Comparison of ENCODE assay signal across 22 cellular contexts in genomic region chr2:239545741-239546392, GRCh38.
DNase-seq lines count a peak whose midpoint lies in the region; ATAC-seq and TF ChIP-seq lines count a peak whose summit lies in the region.
"Had no signal": no experiment of that assay in that cellular context is flagged by ENCODE, and none has a peak within 500 bp of the region (broad histone marks: within the 10 kb centered on the region; RNA-seq: fewer than 3 reads in every experiment).

No MANE protein-coding gene starts in this region.

- TF ChIP-seq POLR2A in uterus (IDR thresholded peaks at IDR 0.05) (no peak), upper lobe of left lung (IDR thresholded peaks at IDR 0.05) (no peak)

- H3K27ac Mint-ChIP-seq in activated CD4-positive, alpha-beta memory T cell treated with anti-CD3 and anti-CD28 coated beads, Interleukin-2, amount 10 ng/mL, durations not matched to agents 7 days and 5 days: peak overlapping the region; percentile 31
- H3K27ac Mint-ChIP-seq in activated CD4-positive, alpha-beta memory T cell treated with anti-CD3 and anti-CD28 coated beads for 36 hours: no peak overlapping the region
- peak overlapping the region; percentile 64 for H3K27ac Mint-ChIP-seq in activated naive CD8-positive, alpha-beta T cell
- H3K27ac Mint-ChIP-seq in natural killer cell treated with Interleukin-12 subunit alpha and Interleukin-12 subunit beta and Interleukin-15 and Interleukin-18, amount 100 ng/mL, for 72 hours: peak overlapping the region; percentile 66 to 79
- H3K27ac Mint-ChIP-seq: activated B cell treated with CpG ODN at 0.5 μM for 24 hours had no signal

- CTCF ChIA-PET in activated CD4-positive, alpha-beta memory T cell treated with anti-CD3 and anti-CD28 coated beads, Interleukin-2, amount 10 ng/mL, durations not matched to agents 7 days and 5 days (lab: Charles Lee): no interaction called here
- CTCF ChIA-PET in activated CD4-positive, alpha-beta memory T cell treated with anti-CD3 and anti-CD28 coated beads for 36 hours (lab: Charles Lee): no interaction called here

- no peak overlapping the region for H3K4me3 Mint-ChIP-seq in activated CD4-positive, alpha-beta memory T cell treated with anti-CD3 and anti-CD28 coated beads, Interleukin-2, amount 10 ng/mL, durations not matched to agents 7 days and 5 days
- no peak overlapping the region for H3K4me3 Mint-ChIP-seq in activated CD4-positive, alpha-beta memory T cell treated with anti-CD3 and anti-CD28 coated beads for 36 hours
- H3K4me3 Mint-ChIP-seq in activated naive CD8-positive, alpha-beta T cell: no peak overlapping the region
- peak overlapping the region; percentile 15 for H3K4me3 Mint-ChIP-seq in natural killer cell treated with Interleukin-12 subunit alpha and Interleukin-12 subunit beta and Interleukin-15 and Interleukin-18, amount 100 ng/mL, for 72 hours
- H3K4me3 Mint-ChIP-seq: activated B cell treated with CpG ODN at 0.5 μM for 24 hours; activated naive CD4-positive, alpha-beta T cell treated with anti-CD3 and anti-CD28 coated beads for 36 hours had no signal

- peak overlapping the region; percentile 96 for H3K27ac ChIP-seq in DND-41 (ENCODE audit: low read length)
- no peak overlapping the region for H3K27ac ChIP-seq in uterus
- no peak overlapping the region for H3K27ac ChIP-seq in upper lobe of left lung
- H3K27ac ChIP-seq: epithelial cell of prostate, heart left ventricle, vagina had no signal

- 85 to 89% methylated on average over 10 to 14 of the region's 14 CpGs for WGBS in upper lobe of left lung, 2 donors

- H3K9ac ChIP-seq in DND-41 (ENCODE audit: low read depth, low read length): peak overlapping the region; percentile 56

- peaks cover 4% of the 10 kb centered on the region for H3K9me3 Mint-ChIP-seq in activated CD4-positive, alpha-beta memory T cell treated with anti-CD3 and anti-CD28 coated beads, Interleukin-2, amount 10 ng/mL, durations not matched to agents 7 days and 5 days
- H3K9me3 Mint-ChIP-seq in activated CD4-positive, alpha-beta memory T cell treated with anti-CD3 and anti-CD28 coated beads for 36 hours: peaks cover 2% of the 10 kb centered on the region
- no peaks in the 10 kb centered on the region for H3K9me3 Mint-ChIP-seq in activated naive CD8-positive, alpha-beta T cell (ENCODE audit: low read depth)
- no peaks in the 10 kb centered on the region for H3K9me3 Mint-ChIP-seq in natural killer cell treated with Interleukin-12 subunit alpha and Interleukin-12 subunit beta and Interleukin-15 and Interleukin-18, amount 100 ng/mL, for 72 hours
- H3K9me3 Mint-ChIP-seq: activated B cell treated with CpG ODN at 0.5 μM for 24 hours had no signal

- ATAC-seq in DND-41 (ENCODE audit: insufficient read depth, low read depth) (no peak), upper lobe of left lung (ENCODE audit: low FRiP score in 2 of 2) (no peak)
- no peak for ATAC-seq in natural killer cell treated with Interleukin-12 subunit alpha and Interleukin-12 subunit beta and Interleukin-15 and Interleukin-18, amount 100 ng/mL, for 72 hours
- ATAC-seq: heart left ventricle, left colon, SK-N-SH treated with all-trans-retinoic acid at 6 μM for 48 hours had no signal

- H4K20me1 ChIP-seq in DND-41 (ENCODE audit: insufficient read depth, low read length): no peaks in the 10 kb centered on the region

- H3K27me3 ChIP-seq in DND-41 (ENCODE audit: insufficient read depth, low read length, poor library complexity) (no peaks in the 10 kb centered on the region), uterus (no peaks in the 10 kb centered on the region), upper lobe of left lung (no peaks in the 10 kb centered on the region)
- H3K27me3 ChIP-seq: vagina had no signal

- H3K4me3 ChIP-seq in DND-41 (ENCODE audit: low read depth in 1 of 2, low read length in 2 of 2) (peak overlapping the region in 1 of 2 experiments; percentile 28; a peak in 1 of 4 replicates), uterus (no peak overlapping the region), upper lobe of left lung (no peak overlapping the region)
- H3K4me3 ChIP-seq: heart left ventricle, vagina had no signal

- no peak overlapping the region for H2AFZ ChIP-seq in DND-41 (ENCODE audit: low read depth, low read length)

- TF ChIP-seq EP300 in upper lobe of left lung (IDR thresholded peaks at IDR 0.05): no peak

- H3K36me3 ChIP-seq in DND-41 (ENCODE audit: insufficient read depth, low read length) (no peaks in the 10 kb centered on the region), uterus (no peaks in the 10 kb centered on the region), upper lobe of left lung (no peaks in the 10 kb centered on the region)
- H3K36me3 ChIP-seq: BE2C, heart left ventricle, vagina had no signal

- intact Hi-C loops in activated CD4-positive, alpha-beta memory T cell treated with anti-CD3 and anti-CD28 coated beads for 36 hours (cut with micrococcal nuclease): loop anchor here (10.0 kb wide), 1 partner anchor 221 kb away; no protein-coding TSS in a partner anchor
- intact Hi-C loops in uterus (cut with DNase I; ENCODE audit: low total_unique reads): no loop called here

- POLR2A ChIA-PET in activated CD4-positive, alpha-beta memory T cell treated with anti-CD3 and anti-CD28 coated beads, Interleukin-2, amount 10 ng/mL, durations not matched to agents 7 days and 5 days (lab: Charles Lee): no interaction called here
- POLR2A ChIA-PET in activated CD4-positive, alpha-beta memory T cell treated with anti-CD3 and anti-CD28 coated beads for 36 hours (lab: Charles Lee): no interaction called here

- H3K4me1 Mint-ChIP-seq in activated CD4-positive, alpha-beta memory T cell treated with anti-CD3 and anti-CD28 coated beads, Interleukin-2, amount 10 ng/mL, durations not matched to agents 7 days and 5 days: peaks cover 45% of the 10 kb centered on the region
- peaks cover 47% of the 10 kb centered on the region for H3K4me1 Mint-ChIP-seq in activated CD4-positive, alpha-beta memory T cell treated with anti-CD3 and anti-CD28 coated beads for 36 hours (ENCODE audit: low read depth)
- H3K4me1 Mint-ChIP-seq in activated naive CD8-positive, alpha-beta T cell (ENCODE audit: low read depth): peaks cover 42% of the 10 kb centered on the region
- H3K4me1 Mint-ChIP-seq in natural killer cell treated with Interleukin-12 subunit alpha and Interleukin-12 subunit beta and Interleukin-15 and Interleukin-18, amount 100 ng/mL, for 72 hours (ENCODE audit: low read depth in 2 of 2): peaks cover 19 to 27% of the 10 kb centered on the region in 2 donors
- H3K4me1 Mint-ChIP-seq: activated B cell treated with CpG ODN at 0.5 μM for 24 hours had no signal

- peak overlapping the region; percentile 28; the same call in 1 of the 2 replicates for H3K4me2 ChIP-seq in DND-41 (ENCODE audit: insufficient read depth, low read length)

- TF ChIP-seq CTCF in DND-41 (IDR thresholded peaks at IDR 0.05; ENCODE audit: borderline replicate concordance, extremely low read depth, low read length, poor library complexity, severe bottlenecking): no peak
- TF ChIP-seq CTCF in uterus (IDR thresholded peaks at IDR 0.05): no peak
- TF ChIP-seq CTCF in upper lobe of left lung (IDR thresholded peaks at IDR 0.05): no peak

- H3K9me3 ChIP-seq in DND-41 (ENCODE audit: insufficient read depth, low read length, severe bottlenecking) (peaks cover 5% of the 10 kb centered on the region), uterus (no peaks in the 10 kb centered on the region), upper lobe of left lung (no peaks in the 10 kb centered on the region)
- H3K9me3 ChIP-seq: BE2C, Caco-2, vagina had no signal

- H3K27me3 Mint-ChIP-seq in activated CD4-positive, alpha-beta memory T cell treated with anti-CD3 and anti-CD28 coated beads, Interleukin-2, amount 10 ng/mL, durations not matched to agents 7 days and 5 days: peaks cover 27% of the 10 kb centered on the region
- H3K27me3 Mint-ChIP-seq in activated CD4-positive, alpha-beta memory T cell treated with anti-CD3 and anti-CD28 coated beads for 36 hours: peaks cover 26% of the 10 kb centered on the region
- H3K27me3 Mint-ChIP-seq in activated naive CD8-positive, alpha-beta T cell: no peaks in the 10 kb centered on the region
- H3K27me3 Mint-ChIP-seq in natural killer cell treated with Interleukin-12 subunit alpha and Interleukin-12 subunit beta and Interleukin-15 and Interleukin-18, amount 100 ng/mL, for 72 hours: peaks cover 5 to 10% of the 10 kb centered on the region in 2 donors

- DNase-seq in activated CD4-positive, alpha-beta memory T cell treated with anti-CD3 and anti-CD28 coated beads, Interleukin-2, amount 10 ng/mL, durations not matched to agents 7 days and 5 days: no peak
- no peak for DNase-seq in activated CD4-positive, alpha-beta memory T cell treated with anti-CD3 and anti-CD28 coated beads for 36 hours
- DNase-seq in DND-41 (no peak), uterus (no peak), upper lobe of left lung (no peak), GF-D8 (lab: John Stamatoyannopoulos, UW) (no peak)
- DNase-seq in natural killer cell treated with Interleukin-12 subunit alpha and Interleukin-12 subunit beta and Interleukin-15 and Interleukin-18, amount 100 ng/mL, for 72 hours (ENCODE audit: low spot score): peak; percentile 15
- DNase-seq: activated B cell treated with CpG ODN at 0.5 μM for 24 hours, BE2C, Caco-2, DMS79, KG1, NCI-H1417 treated with DMSO at 0.1 percent for 48 hours, NCI-H446 treated with DMSO at 0.1 percent for 48 hours, nucleus accumbens had no signal

- H3K79me2 ChIP-seq in DND-41 (ENCODE audit: insufficient read depth, low read length): no peaks in the 10 kb centered on the region

- no peaks in the 10 kb centered on the region for H3K36me3 Mint-ChIP-seq in activated CD4-positive, alpha-beta memory T cell treated with anti-CD3 and anti-CD28 coated beads, Interleukin-2, amount 10 ng/mL, durations not matched to agents 7 days and 5 days (ENCODE audit: low read depth)
- H3K36me3 Mint-ChIP-seq in activated CD4-positive, alpha-beta memory T cell treated with anti-CD3 and anti-CD28 coated beads for 36 hours: no peaks in the 10 kb centered on the region
- H3K36me3 Mint-ChIP-seq in activated naive CD8-positive, alpha-beta T cell: peaks cover 2% of the 10 kb centered on the region
- no peaks in the 10 kb centered on the region for H3K36me3 Mint-ChIP-seq in natural killer cell treated with Interleukin-12 subunit alpha and Interleukin-12 subunit beta and Interleukin-15 and Interleukin-18, amount 100 ng/mL, for 72 hours

- H3K4me1 ChIP-seq in DND-41 (ENCODE audit: insufficient read depth, low read length) (peaks cover 74% of the 10 kb centered on the region), uterus (no peaks in the 10 kb centered on the region), upper lobe of left lung (no peaks in the 10 kb centered on the region)
- H3K4me1 ChIP-seq: BE2C, Caco-2, heart left ventricle had no signal
